27 cellular contexts compared by ENCODE assay signal in genomic region chr12:12930633-12931032, GRCh38. TPM values are rescaled to one million over a fixed set of nuclear protein-coding genes. Genes with fewer than 3 reads are reported as not detected.
"Had no signal": no experiment of that assay in that cellular context is flagged by ENCODE, and none has a peak within 500 bp of the region (broad histone marks: within the 10 kb centered on the region; RNA-seq: fewer than 3 reads in every experiment).

No MANE protein-coding gene starts in this region.

- H3K36me3 ChIP-seq: gastrocnemius medialis, prostate gland, tibial artery, upper lobe of left lung had no signal

- H2AFZ ChIP-seq: hepatocyte had no signal

- H3K27ac ChIP-seq: coronary artery, epithelial cell of prostate, gastrocnemius medialis, hepatocyte, prostate gland, skin epidermis, spleen, testis, tibial artery, upper lobe of left lung had no signal

- ATAC-seq: esophagus mucosa; gastrocnemius medialis; left lobe of liver; mucosa of descending colon; right cardiac atrium; stimulated activated memory B cell treated with anti-CD40 and anti-IgM and Interleukin-4, amounts not matched to agents 10 μg/mL and 1 μg/mL and 100 μg/mL, for 72 hours; stimulated activated naive CD8-positive, alpha-beta T cell treated with anti-CD3 and anti-CD28 coated beads, Interleukin-15, Interleukin-2, amounts not matched to agents 100 U/mL and 50 U/mL, for 24 hours had no signal

- H3K79me2 ChIP-seq: hepatocyte had no signal

- DNase-seq: dermis blood vessel endothelial cell; foreskin fibroblast; gastrocnemius medialis; kidney; mucosa of descending colon; naive B cell; nucleus accumbens; right cardiac atrium; spleen; stimulated activated CD4-positive, alpha-beta T cell treated with anti-CD3 and anti-CD28 coated beads, Interleukin-4, amount 100 ng/mL, for 4 hours; stimulated activated naive CD8-positive, alpha-beta T cell treated with anti-CD3 and anti-CD28 coated beads, Interleukin-15, Interleukin-2, amounts not matched to agents 100 U/mL and 50 U/mL, for 24 hours; substantia nigra; testis; tibial artery; upper lobe of left lung had no signal

- H3K4me3 ChIP-seq: coronary artery, gastrocnemius medialis, hepatocyte, lung, mucosa of descending colon, prostate gland, skin epidermis, spleen, testis, tibial artery, upper lobe of left lung had no signal

- H3K27me3 ChIP-seq: gastrocnemius medialis, hepatocyte, spleen, testis, tibial artery, upper lobe of left lung had no signal

- H3K9me3 ChIP-seq: gastrocnemius medialis, mucosa of descending colon, prostate gland, spleen, testis, tibial artery, upper lobe of left lung had no signal

- H3K4me2 ChIP-seq: hepatocyte had no signal

- FAIRE-seq: kidney, urothelium cell line had no signal

- H3K4me1 ChIP-seq: gastrocnemius medialis, prostate gland, testis had no signal

RNA-seq across cellular contexts. Expression of gene GPRC5D, which starts 21.3 kb away (rescaled TPM):
- total RNA-seq: esophagus mucosa, gastrocnemius medialis, glomerular endothelial cell, hepatocyte, left lobe of liver, lung, mucosa of descending colon, osteocyte, prostate gland, right cardiac atrium had no signal
- polyA plus RNA-seq: hepatocyte, right cardiac atrium had no signal
